Comparison of ENCODE assay signal across 8 cellular contexts in the genomic region with DNA sequence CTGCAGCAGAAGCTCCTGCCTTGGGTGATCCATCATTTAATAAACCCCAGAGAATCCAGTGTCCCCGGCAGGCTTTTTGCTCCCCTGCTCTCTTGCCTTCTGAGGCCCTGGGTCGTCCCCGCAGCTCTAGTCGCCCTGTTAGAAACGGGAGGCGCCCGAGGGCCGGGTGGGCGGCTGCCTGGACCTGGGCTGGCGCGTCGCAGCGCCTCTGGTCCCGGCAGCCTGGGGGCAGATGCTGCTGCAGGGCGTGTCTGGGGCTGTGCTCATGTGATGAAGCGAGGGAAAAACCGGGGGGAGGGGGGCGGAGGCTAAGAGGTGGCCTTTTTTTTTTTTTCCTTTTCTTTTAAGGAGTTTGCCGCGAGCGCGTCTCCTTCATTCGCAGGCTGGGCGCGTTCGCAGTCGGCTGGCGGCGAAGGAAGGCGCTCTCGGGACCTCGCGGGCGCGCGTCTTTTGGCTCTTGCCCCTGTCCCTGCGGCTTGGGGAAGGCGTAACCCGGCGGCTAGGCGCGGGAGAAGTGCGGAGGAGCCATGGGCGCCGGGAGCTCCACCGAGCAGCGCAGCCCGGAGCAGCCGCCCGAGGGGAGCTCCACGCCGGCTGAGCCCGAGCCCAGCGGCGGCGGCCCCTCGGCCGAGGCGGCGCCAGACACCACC. TPM values are rescaled to one million over a fixed set of nuclear protein-coding genes. Genes with fewer than 3 reads are reported as not detected.
A peak's percentile ranks its signal among the peaks of the same experiment; 100 is the strongest.
DNase-seq lines count a peak whose midpoint lies in the region; ATAC-seq and TF ChIP-seq lines count a peak whose summit lies in the region.

No MANE protein-coding gene starts in this region.

- TF ChIP-seq POLR2A in testis (IDR thresholded peaks at IDR 0.05) = peak; percentile 27

- H3K27ac Mint-ChIP-seq in naive B cell = peak overlapping the region in 1 of 6 donors; percentile 92

- no peaks in the 10 kb centered on the region for H3K9me3 ChIP-seq in testis

- H3K4me3 Mint-ChIP-seq in activated T-cell treated with anti-CD3 and anti-CD28 coated beads, Interleukin-2, amount 50 U/mL, for 4 hours = peak overlapping the region; percentile 75
- peak overlapping the region; percentile 71 to 94 (median 90) for H3K4me3 Mint-ChIP-seq in naive B cell

- H3K27me3 Mint-ChIP-seq in activated T-cell treated with anti-CD3 and anti-CD28 coated beads, Interleukin-2, amount 50 U/mL, for 4 hours (ENCODE audit: low read depth) = peaks cover 64% of the 10 kb centered on the region
- H3K27me3 Mint-ChIP-seq in naive B cell = peaks cover 40 to 42% (median 41%) of the 10 kb centered on the region in 3 donors

- intact Hi-C loops in testis (cut with DNase I; ENCODE audit: low total_unique reads) = no loop called here

- H3K27me3 ChIP-seq in testis = no peaks in the 10 kb centered on the region

- H3K4me1 ChIP-seq in testis = peaks cover 18% of the 10 kb centered on the region

- POLR2A ChIA-PET in GM10248 (lab: Yijun Ruan, JAX) = no interaction called here

- peak; percentile 49 for DNase-seq in GM10248 (ENCODE audit: extremely low spot score)
- DNase-seq in NCI-H128 (lab: John Stamatoyannopoulos, UW; ENCODE audit: unreplicated experiment) = peak; percentile 26
- no peak for DNase-seq in activated T-cell treated with anti-CD3 and anti-CD28 coated beads, Interleukin-2, amount 50 U/mL, for 4 hours
- peak; percentile 76 for DNase-seq in fibroblast of the aortic adventitia (ENCODE audit: low read depth)
- DNase-seq in naive B cell = peak; percentile 8
- peak; percentile 94 for DNase-seq in testis

- ATAC-seq in activated T-cell treated with anti-CD3 and anti-CD28 coated beads, Interleukin-2, amount 50 U/mL, for 4 hours = peak; percentile 73 to 76
- ATAC-seq in naive B cell (ENCODE audit: low read depth in 2 of 2) = peak; percentile 55 to 71
- no peak for ATAC-seq in HG03097 (IDR thresholded peaks at IDR 0.05; ENCODE audit: low FRiP score, unreplicated experiment)
- ATAC-seq in HG03159 (IDR thresholded peaks at IDR 0.05; ENCODE audit: unreplicated experiment) = no peak

- H3K4me3 ChIP-seq in fibroblast of the aortic adventitia (ENCODE audit: low read depth, low read length) (peak overlapping the region; percentile 82), testis (peak overlapping the region; percentile 78 to 84)

- H3K4me1 Mint-ChIP-seq in activated T-cell treated with anti-CD3 and anti-CD28 coated beads, Interleukin-2, amount 50 U/mL, for 4 hours (ENCODE audit: low read depth) = peaks cover 12% of the 10 kb centered on the region
- peaks cover 8 to 18% (median 17%) of the 10 kb centered on the region in 3 donors for H3K4me1 Mint-ChIP-seq in naive B cell

- H3K9me3 Mint-ChIP-seq in activated T-cell treated with anti-CD3 and anti-CD28 coated beads, Interleukin-2, amount 50 U/mL, for 4 hours = no peaks in the 10 kb centered on the region
- no peaks in the 10 kb centered on the region for H3K9me3 Mint-ChIP-seq in naive B cell

- H3K36me3 Mint-ChIP-seq in activated T-cell treated with anti-CD3 and anti-CD28 coated beads, Interleukin-2, amount 50 U/mL, for 4 hours (ENCODE audit: insufficient read depth) = no peaks in the 10 kb centered on the region
- H3K36me3 Mint-ChIP-seq in naive B cell = no peaks in the 10 kb centered on the region

- CTCF ChIA-PET in GM10248 (lab: Yijun Ruan, JAX) = interaction anchor here (1.7 kb wide), 1 partner anchor 85 kb away, joined by 3 read pairs; no protein-coding TSS in a partner anchor

- TF ChIP-seq CTCF in GM10248 (IDR thresholded peaks at IDR 0.05; ENCODE audit: control extremely low read depth, extremely low read depth, low read depth, missing control alignments) (no peak), fibroblast of the aortic adventitia (IDR thresholded peaks at IDR 0.05; ENCODE audit: insufficient read depth, low read length) (no peak), testis (IDR thresholded peaks at IDR 0.05) (no peak)

- peak overlapping the region; percentile 90 to 94 for H3K27ac ChIP-seq in testis

- WGBS in testis, 2 donors = 0% methylated on average over 28 to 37 of the region's 60 CpGs

- no peaks in the 10 kb centered on the region for H3K36me3 ChIP-seq in testis (ENCODE audit: low read depth, missing control alignments)

RNA-seq across cellular contexts. Expression of gene AKAP12, which starts 0.4 kb away (rescaled TPM):
- total RNA-seq in activated T-cell treated with anti-CD3 and anti-CD28 coated beads, Interleukin-2, amount 50 U/mL, for 4 hours = under 1 TPM; 0.63 to 0.91 (median 0.79) TPM
- total RNA-seq in fibroblast of the aortic adventitia (ENCODE audit: low replicate concordance) (196 and 349 TPM in 2 replicates), testis (100 to 1,000 TPM; 280 to 287 TPM)
- polyA plus RNA-seq in naive B cell (ENCODE audit: low read depth in 6 of 6) (under 1 TPM in 3 of 6 donors, not detected in 3; 0.04 to 0.19 (median 0.08) TPM), testis (ENCODE audit: insufficient read depth, low read depth, low replicate concordance) (244 TPM)

Comparison
In these comparisons a context has a peak if more than half of its experiments do, and no peak if none do; other contexts are left out.
1. ATAC-seq: peak in activated T-cell treated with anti-CD3 and anti-CD28 coated beads, Interleukin-2, amount 50 U/mL, for 4 hours (2 of 2) and naive B cell (2 of 2); none in HG03097 (single experiment) and HG03159 (single experiment).
2. RNA of gene AKAP12, which starts 0.4 kb away (total RNA-seq): 280 to 287 TPM in testis and 196 to 349 TPM in fibroblast of the aortic adventitia; 0.63 to 0.91 TPM in activated T-cell treated with anti-CD3 and anti-CD28 coated beads, Interleukin-2, amount 50 U/mL, for 4 hours; every median in the first group is over 100 times any median in the second.